ENCODE assay signal across 14 cellular contexts in genomic region chr10:24858244-24858907, GRCh38.
DNase-seq lines count a peak whose midpoint lies in the region; ATAC-seq and TF ChIP-seq lines count a peak whose summit lies in the region.
"Had no signal": no experiment of that assay in that cellular context is flagged by ENCODE, and none has a peak within 500 bp of the region (broad histone marks: within the 10 kb centered on the region; RNA-seq: fewer than 3 reads in every experiment).

No MANE protein-coding gene starts in this region.

- no peak overlapping the region for H3K27ac ChIP-seq in esophagus muscularis mucosa (replicated peaks in 1 of 4)
- H3K27ac ChIP-seq: transverse colon had no signal

- TF ChIP-seq EP300 in esophagus muscularis mucosa (IDR thresholded peaks at IDR 0.05) = no peak

- H3K27me3 ChIP-seq in esophagus muscularis mucosa = no peaks in the 10 kb centered on the region
- H3K27me3 ChIP-seq: transverse colon had no signal

- H3K4me1 ChIP-seq in esophagus muscularis mucosa = no peaks in the 10 kb centered on the region
- H3K4me1 ChIP-seq: transverse colon had no signal

- WGBS in esophagus muscularis mucosa = 58% methylated on average over 5 of the region's 6 CpGs

- no peak overlapping the region for H3K4me3 ChIP-seq in esophagus muscularis mucosa
- H3K4me3 ChIP-seq: transverse colon had no signal

- peaks cover 0 to 2% (median 0%) of the 10 kb centered on the region in 4 donors for H3K4me1 Mint-ChIP-seq in naive thymus-derived CD8-positive, alpha-beta T cell
- H3K4me1 Mint-ChIP-seq: activated naive CD8-positive, alpha-beta T cell treated with anti-CD3 and anti-CD28 coated beads, Interleukin-2, amount 50 U/mL, for 24 hours; B cell; T-helper 17 cell had no signal

- peaks cover 0 to 3% (median 0%) of the 10 kb centered on the region in 9 donors for H3K9me3 Mint-ChIP-seq in naive thymus-derived CD8-positive, alpha-beta T cell
- H3K9me3 Mint-ChIP-seq: activated naive CD8-positive, alpha-beta T cell treated with anti-CD3 and anti-CD28 coated beads, Interleukin-2, amount 50 U/mL, for 24 hours had no signal

- H3K4me3 Mint-ChIP-seq in naive thymus-derived CD8-positive, alpha-beta T cell = no peak overlapping the region
- H3K4me3 Mint-ChIP-seq: activated naive CD8-positive, alpha-beta T cell treated with anti-CD3 and anti-CD28 coated beads, Interleukin-2, amount 50 U/mL, for 24 hours; B cell; T-helper 17 cell had no signal

- H3K27me3 Mint-ChIP-seq in naive thymus-derived CD8-positive, alpha-beta T cell = no peaks in the 10 kb centered on the region
- H3K27me3 Mint-ChIP-seq: activated naive CD8-positive, alpha-beta T cell treated with anti-CD3 and anti-CD28 coated beads, Interleukin-2, amount 50 U/mL, for 24 hours; B cell had no signal

- DNase-seq in A172 (ENCODE audit: low spot score) (peak; percentile 78), HCEC 1CT (peak; percentile 85), RPMI7951 (ENCODE audit: low read depth) (peak; percentile 28), esophagus muscularis mucosa (ENCODE audit: extremely low spot score) (peak; percentile 31), NCI-H146 (lab: John Stamatoyannopoulos, UW) (no peak)
- no peak for DNase-seq in naive thymus-derived CD8-positive, alpha-beta T cell
- DNase-seq: activated naive CD8-positive, alpha-beta T cell treated with anti-CD3 and anti-CD28 coated beads, Interleukin-2, amount 50 U/mL, for 24 hours; NCI-H526 treated with DMSO at 0.1 percent for 48 hours; T-helper 17 cell; transverse colon had no signal

- peaks cover 0 to 3% (median 0%) of the 10 kb centered on the region in 3 donors for H3K36me3 Mint-ChIP-seq in naive thymus-derived CD8-positive, alpha-beta T cell

- no peak overlapping the region for H3K27ac Mint-ChIP-seq in naive thymus-derived CD8-positive, alpha-beta T cell
- H3K27ac Mint-ChIP-seq: activated naive CD8-positive, alpha-beta T cell treated with anti-CD3 and anti-CD28 coated beads, Interleukin-2, amount 50 U/mL, for 24 hours; B cell; T-helper 17 cell had no signal

- no peaks in the 10 kb centered on the region for H3K36me3 ChIP-seq in esophagus muscularis mucosa
- H3K36me3 ChIP-seq: transverse colon had no signal

- no peak for TF ChIP-seq POLR2A in esophagus muscularis mucosa (IDR thresholded peaks at IDR 0.05; ENCODE audit: low read depth)

- POLR2A ChIA-PET in naive thymus-derived CD8-positive, alpha-beta T cell (lab: Charles Lee) = no interaction called here

- ATAC-seq in naive thymus-derived CD8-positive, alpha-beta T cell = no peak
- ATAC-seq in GM21367 (IDR thresholded peaks at IDR 0.05; ENCODE audit: unreplicated experiment) (no peak), GM19324 (IDR thresholded peaks at IDR 0.05; ENCODE audit: low FRiP score, unreplicated experiment) (no peak)
- ATAC-seq: activated naive CD8-positive, alpha-beta T cell treated with anti-CD3 and anti-CD28 coated beads, Interleukin-2, amount 50 U/mL, for 24 hours; HepG2; T-helper 17 cell had no signal

- no peak for TF ChIP-seq CTCF in esophagus muscularis mucosa (IDR thresholded peaks at IDR 0.05)

- no peaks in the 10 kb centered on the region for H3K9me3 ChIP-seq in esophagus muscularis mucosa
- H3K9me3 ChIP-seq: transverse colon had no signal

- intact Hi-C loops in esophagus muscularis mucosa (cut with DNase I) = no loop called here

Comparison
In these comparisons a context has a peak if more than half of its experiments do, and no peak if none do; other contexts are left out.
1. DNase-seq: peak in A172 (single experiment), HCEC 1CT (single experiment), RPMI7951 (single experiment) and esophagus muscularis mucosa (single experiment); none in naive thymus-derived CD8-positive, alpha-beta T cell (0 of 10) and NCI-H146 (single experiment).